ENCODE assay signal across 8 cellular contexts in the genomic region with DNA sequence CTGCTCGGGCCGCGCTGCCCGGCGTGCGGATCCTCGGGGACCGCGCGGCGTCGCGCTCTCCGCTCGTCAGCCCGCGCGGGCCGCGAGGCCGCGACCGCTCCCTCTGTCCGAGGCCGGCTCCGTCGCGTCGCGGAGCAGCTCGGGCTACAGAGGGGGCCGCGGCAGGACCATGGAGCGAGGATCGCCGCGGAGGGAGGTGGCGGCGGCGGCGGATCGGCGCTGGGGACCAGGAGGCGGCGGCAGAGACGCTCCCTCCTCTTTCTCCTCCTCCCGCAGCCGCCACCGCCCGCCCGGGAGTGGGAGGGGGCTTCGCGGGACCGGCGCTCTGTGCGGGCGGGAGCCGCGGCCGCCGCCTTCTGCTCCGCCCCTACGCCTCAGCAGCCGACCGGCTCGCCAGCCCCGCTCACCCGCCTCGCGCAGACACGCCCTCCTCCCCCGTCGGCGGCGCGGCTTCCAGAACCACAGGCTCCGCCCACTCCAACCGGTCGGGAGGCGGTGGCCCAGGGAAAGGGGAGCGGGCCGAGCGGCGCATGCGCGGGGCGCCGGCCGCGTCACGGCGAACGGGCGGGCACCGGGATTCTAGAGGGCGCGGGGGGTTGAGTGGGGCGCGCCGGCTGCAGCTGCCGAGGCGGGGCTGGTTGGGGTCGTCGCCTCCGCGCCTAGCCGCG. TPM values are rescaled to one million over a fixed set of nuclear protein-coding genes. Genes with fewer than 3 reads are reported as not detected.
DNase-seq lines count a peak whose midpoint lies in the region; ATAC-seq, FAIRE-seq and TF ChIP-seq lines count a peak whose summit lies in the region.

A gene with protein sequence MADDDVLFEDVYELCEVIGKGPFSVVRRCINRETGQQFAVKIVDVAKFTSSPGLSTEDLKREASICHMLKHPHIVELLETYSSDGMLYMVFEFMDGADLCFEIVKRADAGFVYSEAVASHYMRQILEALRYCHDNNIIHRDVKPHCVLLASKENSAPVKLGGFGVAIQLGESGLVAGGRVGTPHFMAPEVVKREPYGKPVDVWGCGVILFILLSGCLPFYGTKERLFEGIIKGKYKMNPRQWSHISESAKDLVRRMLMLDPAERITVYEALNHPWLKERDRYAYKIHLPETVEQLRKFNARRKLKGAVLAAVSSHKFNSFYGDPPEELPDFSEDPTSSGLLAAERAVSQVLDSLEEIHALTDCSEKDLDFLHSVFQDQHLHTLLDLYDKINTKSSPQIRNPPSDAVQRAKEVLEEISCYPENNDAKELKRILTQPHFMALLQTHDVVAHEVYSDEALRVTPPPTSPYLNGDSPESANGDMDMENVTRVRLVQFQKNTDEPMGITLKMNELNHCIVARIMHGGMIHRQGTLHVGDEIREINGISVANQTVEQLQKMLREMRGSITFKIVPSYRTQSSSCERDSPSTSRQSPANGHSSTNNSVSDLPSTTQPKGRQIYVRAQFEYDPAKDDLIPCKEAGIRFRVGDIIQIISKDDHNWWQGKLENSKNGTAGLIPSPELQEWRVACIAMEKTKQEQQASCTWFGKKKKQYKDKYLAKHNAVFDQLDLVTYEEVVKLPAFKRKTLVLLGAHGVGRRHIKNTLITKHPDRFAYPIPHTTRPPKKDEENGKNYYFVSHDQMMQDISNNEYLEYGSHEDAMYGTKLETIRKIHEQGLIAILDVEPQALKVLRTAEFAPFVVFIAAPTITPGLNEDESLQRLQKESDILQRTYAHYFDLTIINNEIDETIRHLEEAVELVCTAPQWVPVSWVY (minus strand): TSS at position 298 of the 668 bp plus-strand sequence. CDS start 566 bp downstream, outside the sequence.

- peaks cover 7% of the 10 kb centered on the region for H3K79me2 ChIP-seq in trophoblast cell (ENCODE audit: control insufficient read depth, insufficient read depth, low read length, poor library complexity)

- H2AFZ ChIP-seq in trophoblast cell (ENCODE audit: insufficient read depth, low read length, poor library complexity), result peak within 1 kb of the TSS; percentile 78

- peak; percentile 55 for DNase-seq in GM12892 (ENCODE audit: insufficient read length)
- peak; percentile 10 for DNase-seq in NCI-H1436 treated with DMSO at 0.1 percent for 48 hours (lab: John Stamatoyannopoulos, UW)
- peak; percentile 89 for DNase-seq in SW480 (ENCODE audit: low spot score)
- DNase-seq in activated naive CD8-positive, alpha-beta T cell treated with anti-CD3 and anti-CD28 coated beads, Interleukin-2, amount 50 U/mL, for 24 hours, result peak; percentile 88
- peak; percentile 95 to 98 for DNase-seq in cardiac muscle cell (ENCODE audit: low read depth in 1 of 2, low spot score in 1 of 2)
- DNase-seq in trophoblast cell, result peak; percentile 84 to 85
- DNase-seq in tibial artery, result peak; percentile 88 to 96

- no peak for TF ChIP-seq POLR2A in GM12892 (IDR thresholded peaks at IDR 0.05; ENCODE audit: low read depth, low read length)

- H3K4ac ChIP-seq in trophoblast cell (ENCODE audit: low read depth, low read length), result peak within 1 kb of the TSS; percentile 55

- no peak within 1 kb of the TSS for H3K23ac ChIP-seq in trophoblast cell (ENCODE audit: low read length)

- peak within 1 kb of the TSS; percentile 68 for H4K91ac ChIP-seq in trophoblast cell (ENCODE audit: low read depth, low read length)

- peak; percentile 77 for ATAC-seq in HG02852 (IDR thresholded peaks at IDR 0.05; ENCODE audit: unreplicated experiment)
- peak; percentile 72 for ATAC-seq in activated naive CD8-positive, alpha-beta T cell treated with anti-CD3 and anti-CD28 coated beads, Interleukin-2, amount 50 U/mL, for 24 hours

- peak within 1 kb of the TSS; percentile 90 for H3K4me3 Mint-ChIP-seq in activated naive CD8-positive, alpha-beta T cell treated with anti-CD3 and anti-CD28 coated beads, Interleukin-2, amount 50 U/mL, for 24 hours

- H3K4me1 ChIP-seq in cardiac muscle cell (ENCODE audit: low read depth) (peaks cover 14% of the 10 kb centered on the region), trophoblast cell (ENCODE audit: control insufficient read depth in 1 of 2, insufficient read depth in 2 of 2, low read length in 2 of 2) (no peaks in the 10 kb centered on the region), tibial artery (peaks cover 0 to 8% (median 0%) of the 10 kb centered on the region in 4 donors)

- H4K12ac ChIP-seq in trophoblast cell (ENCODE audit: low read depth, low read length), result peak within 1 kb of the TSS; percentile 87

- H3K4me1 Mint-ChIP-seq in activated naive CD8-positive, alpha-beta T cell treated with anti-CD3 and anti-CD28 coated beads, Interleukin-2, amount 50 U/mL, for 24 hours, result peaks cover 32% of the 10 kb centered on the region

- no peaks in the 10 kb centered on the region for H3K36me3 Mint-ChIP-seq in activated naive CD8-positive, alpha-beta T cell treated with anti-CD3 and anti-CD28 coated beads, Interleukin-2, amount 50 U/mL, for 24 hours (ENCODE audit: low read depth)

- intact Hi-C loops in tibial artery (cut with DNase I; ENCODE audit: low total_unique reads), result no loop called here

- peaks cover 6% of the 10 kb centered on the region for H3K79me1 ChIP-seq in trophoblast cell (ENCODE audit: low read length)

- H3K27me3 ChIP-seq in cardiac muscle cell (no peaks in the 10 kb centered on the region), trophoblast cell (ENCODE audit: insufficient read depth, low read length) (no peaks in the 10 kb centered on the region), tibial artery (no peaks in the 10 kb centered on the region)

- H3K4me3 ChIP-seq in cardiac muscle cell (peak within 1 kb of the TSS; percentile 61), trophoblast cell (ENCODE audit: low read depth, low read length) (peak within 1 kb of the TSS; percentile 89), tibial artery (peak within 1 kb of the TSS; percentile 67 to 76)

- peak within 1 kb of the TSS; percentile 82 for H2BK5ac ChIP-seq in trophoblast cell (ENCODE audit: low read depth, low read length, poor library complexity)

- H3K14ac ChIP-seq in trophoblast cell (ENCODE audit: low read length), result peak within 1 kb of the TSS; percentile 85

- FAIRE-seq in GM12892 (lab: Jason Lieb, UNC), result peak; percentile 78

- no peaks in the 10 kb centered on the region for H3K9me3 Mint-ChIP-seq in activated naive CD8-positive, alpha-beta T cell treated with anti-CD3 and anti-CD28 coated beads, Interleukin-2, amount 50 U/mL, for 24 hours

- no CpG with 5 or more reads among the region's 108 CpGs for WGBS in trophoblast cell (ENCODE audit: extremely low coverage, insufficient coverage, insufficient read length)

- H3K9ac ChIP-seq in trophoblast cell (ENCODE audit: low read length), result peak within 1 kb of the TSS; percentile 93

- H2AK5ac ChIP-seq in trophoblast cell (ENCODE audit: low read length), result no peak within 1 kb of the TSS

- no peaks in the 10 kb centered on the region for H3K9me3 ChIP-seq in cardiac muscle cell (ENCODE audit: low read depth)
- H3K9me3 ChIP-seq in trophoblast cell (ENCODE audit: insufficient read depth, low read depth, low read length), result no peaks in the 10 kb centered on the region
- H3K9me3 ChIP-seq in tibial artery, result no peaks in the 10 kb centered on the region

- peak within 1 kb of the TSS; percentile 85 for H4K8ac ChIP-seq in trophoblast cell (ENCODE audit: low read depth, low read length)

- H3K27ac ChIP-seq in cardiac muscle cell, result peak within 1 kb of the TSS; percentile 91
- H3K27ac ChIP-seq in trophoblast cell (ENCODE audit: low read depth, low read length), result peak within 1 kb of the TSS; percentile 96
- peak within 1 kb of the TSS; percentile 78 to 85 for H3K27ac ChIP-seq in tibial artery

- no peaks in the 10 kb centered on the region for H3K36me3 ChIP-seq in cardiac muscle cell
- no peaks in the 10 kb centered on the region for H3K36me3 ChIP-seq in trophoblast cell (ENCODE audit: control insufficient read depth in 1 of 2, insufficient read depth in 2 of 2, low read length in 2 of 2)
- no peaks in the 10 kb centered on the region for H3K36me3 ChIP-seq in tibial artery

- no peak for TF ChIP-seq CTCF in cardiac muscle cell (IDR thresholded peaks at IDR 0.05; ENCODE audit: low read depth, low read length)
- no peak for TF ChIP-seq CTCF in tibial artery (IDR thresholded peaks at IDR 0.05)

- no peaks in the 10 kb centered on the region for H3K27me3 Mint-ChIP-seq in activated naive CD8-positive, alpha-beta T cell treated with anti-CD3 and anti-CD28 coated beads, Interleukin-2, amount 50 U/mL, for 24 hours

- no peak within 1 kb of the TSS for H2BK12ac ChIP-seq in trophoblast cell (ENCODE audit: low read length)

- H3K27ac Mint-ChIP-seq in activated naive CD8-positive, alpha-beta T cell treated with anti-CD3 and anti-CD28 coated beads, Interleukin-2, amount 50 U/mL, for 24 hours, result peak within 1 kb of the TSS; percentile 91

- H2BK120ac ChIP-seq in trophoblast cell (ENCODE audit: insufficient read depth, low read length, poor library complexity), result peak within 1 kb of the TSS; percentile 76

- peak within 1 kb of the TSS; percentile 97 for H3K18ac ChIP-seq in trophoblast cell (ENCODE audit: low read length)

- peak within 1 kb of the TSS; percentile 90 for H3K4me2 ChIP-seq in trophoblast cell (ENCODE audit: low read length)

RNA-seq across cellular contexts. Expression of the gene that starts here (rescaled TPM):
- polyA plus RNA-seq in GM12892 (2012; ENCODE audit: missing spikeins), result 7.0 TPM
- 33.1 and 40.0 TPM in 2 replicates for total RNA-seq in cardiac muscle cell
- polyA plus RNA-seq in cardiac muscle cell, result 44.6 and 69.7 TPM in 2 replicates
- 20.2 TPM in 2 replicates for polyA plus RNA-seq in trophoblast cell (2013)

Comparison
In these comparisons a context has a peak if more than half of its experiments do, and no peak if none do; other contexts are left out.
1. Peak in every context shown above with its lines: DNase-seq, ATAC-seq, H3K4me3 ChIP-seq and H3K27ac ChIP-seq.
2. DNase-seq: peak in every context shown above with its lines; median percentile 96 in cardiac muscle cell; 92 in tibial artery; 89 in SW480; 88 in activated naive CD8-positive, alpha-beta T cell treated with anti-CD3 and anti-CD28 coated beads, Interleukin-2, amount 50 U/mL, for 24 hours; 84 in trophoblast cell; 55 in GM12892; 10 in NCI-H1436 treated with DMSO at 0.1 percent for 48 hours.